ENCODE assay signal across 18 cellular contexts in the genomic region with DNA sequence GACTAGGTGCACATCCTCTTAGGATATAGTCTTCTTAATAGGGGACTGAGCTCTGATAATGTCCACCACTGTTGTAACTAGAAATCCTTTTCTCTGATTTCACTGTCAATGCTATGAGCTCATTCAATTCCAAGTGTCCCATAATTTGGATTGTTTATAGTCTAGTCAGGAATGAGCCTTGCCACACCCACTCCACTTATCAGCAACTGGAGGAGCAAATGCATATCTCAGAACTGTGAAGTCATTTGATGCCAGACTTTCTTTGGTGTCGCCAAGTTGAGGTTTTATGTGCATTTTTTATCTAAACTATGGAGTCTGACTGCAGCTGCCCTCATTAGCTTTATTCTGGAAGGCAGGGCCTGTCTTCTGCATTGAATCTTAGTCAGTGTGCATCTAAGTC.
"Had no signal": no experiment of that assay in that cellular context is flagged by ENCODE, and none has a peak within 500 bp of the region (broad histone marks: within the 10 kb centered on the region; RNA-seq: fewer than 3 reads in every experiment).

No MANE protein-coding gene starts in this region.

- H3K9me3 ChIP-seq: thyroid gland had no signal

- H3K36me3 ChIP-seq: thyroid gland had no signal

- H3K4me1 Mint-ChIP-seq: activated CD4-positive, alpha-beta T cell treated with anti-CD3 and anti-CD28 coated beads for 36 hours; activated naive CD8-positive, alpha-beta T cell treated with anti-CD3 and anti-CD28 coated beads for 36 hours; memory B cell; natural killer cell; stimulated activated memory B cell treated with anti-CD40 and anti-IgM and Interleukin-4, amounts not matched to agents 10 μg/mL and 1 μg/mL and 100 μg/mL, for 72 hours; T-helper 17 cell had no signal

- H3K27me3 Mint-ChIP-seq: dendritic cell treated with granulocyte-macrophage colony-stimulating factor and Interleukin-4, amounts not matched to agents 40 ng/mL and 50 ng/mL, for 4 days; stimulated activated memory B cell treated with anti-CD40 and anti-IgM and Interleukin-4, amounts not matched to agents 10 μg/mL and 1 μg/mL and 100 μg/mL, for 72 hours had no signal

- H3K27ac Mint-ChIP-seq: activated CD4-positive, alpha-beta memory T cell treated with anti-CD3 and anti-CD28 coated beads for 36 hours; activated CD4-positive, alpha-beta T cell treated with anti-CD3 and anti-CD28 coated beads for 36 hours; activated naive CD8-positive, alpha-beta T cell treated with anti-CD3 and anti-CD28 coated beads for 36 hours; brain; dendritic cell treated with granulocyte-macrophage colony-stimulating factor and Interleukin-4, amounts not matched to agents 40 ng/mL and 50 ng/mL, for 4 days; memory B cell; natural killer cell; stimulated activated memory B cell treated with anti-CD40 and anti-IgM and Interleukin-4, amounts not matched to agents 10 μg/mL and 1 μg/mL and 100 μg/mL, for 72 hours; T-helper 17 cell had no signal

- H3K4me1 ChIP-seq: thyroid gland had no signal

- H3K27me3 ChIP-seq: thyroid gland had no signal

- H3K36me3 Mint-ChIP-seq: activated CD4-positive, alpha-beta memory T cell treated with anti-CD3 and anti-CD28 coated beads for 36 hours; activated naive CD8-positive, alpha-beta T cell treated with anti-CD3 and anti-CD28 coated beads for 36 hours; brain; memory B cell; natural killer cell; stimulated activated memory B cell treated with anti-CD40 and anti-IgM and Interleukin-4, amounts not matched to agents 10 μg/mL and 1 μg/mL and 100 μg/mL, for 72 hours had no signal

- H3K4me3 ChIP-seq: thyroid gland had no signal

- H3K9me3 Mint-ChIP-seq: activated CD4-positive, alpha-beta memory T cell treated with anti-CD3 and anti-CD28 coated beads for 36 hours; activated naive CD8-positive, alpha-beta T cell treated with anti-CD3 and anti-CD28 coated beads for 36 hours; dendritic cell treated with granulocyte-macrophage colony-stimulating factor and Interleukin-4, amounts not matched to agents 40 ng/mL and 50 ng/mL, for 4 days; memory B cell; natural killer cell; stimulated activated memory B cell treated with anti-CD40 and anti-IgM and Interleukin-4, amounts not matched to agents 10 μg/mL and 1 μg/mL and 100 μg/mL, for 72 hours had no signal

- DNase-seq: activated CD4-positive, alpha-beta memory T cell treated with anti-CD3 and anti-CD28 coated beads for 36 hours; activated CD4-positive, alpha-beta T cell treated with anti-CD3 and anti-CD28 coated beads for 36 hours; activated gamma-delta T cell treated with Interleukin-2 at 50 U/mL for 16 hours; activated naive CD8-positive, alpha-beta T cell treated with anti-CD3 and anti-CD28 coated beads for 36 hours; effector memory CD4-positive, alpha-beta T cell; hypothalamus; kidney; left ventricle myocardium superior; natural killer cell; posterior cingulate gyrus; retina; stimulated activated CD4-positive, alpha-beta T cell treated with anti-CD3 and anti-CD28 coated beads, Interleukin-2, amount 100 ng/mL, for 48 hours; T-helper 17 cell; thyroid gland had no signal

- ATAC-seq: activated CD4-positive, alpha-beta T cell treated with anti-CD3 and anti-CD28 coated beads for 36 hours; left ventricle myocardium superior; natural killer cell; stimulated activated memory B cell treated with anti-CD40 and anti-IgM and Interleukin-4, amounts not matched to agents 10 μg/mL and 1 μg/mL and 100 μg/mL, for 72 hours; T-helper 17 cell had no signal

- H3K4me3 Mint-ChIP-seq: activated CD4-positive, alpha-beta memory T cell treated with anti-CD3 and anti-CD28 coated beads for 36 hours; activated CD4-positive, alpha-beta T cell treated with anti-CD3 and anti-CD28 coated beads for 36 hours; activated naive CD8-positive, alpha-beta T cell treated with anti-CD3 and anti-CD28 coated beads for 36 hours; brain; dendritic cell treated with granulocyte-macrophage colony-stimulating factor and Interleukin-4, amounts not matched to agents 40 ng/mL and 50 ng/mL, for 4 days; memory B cell; natural killer cell; stimulated activated memory B cell treated with anti-CD40 and anti-IgM and Interleukin-4, amounts not matched to agents 10 μg/mL and 1 μg/mL and 100 μg/mL, for 72 hours; T-helper 17 cell had no signal
